Comparison of ENCODE assay signal across 8 cellular contexts in the genomic region with DNA sequence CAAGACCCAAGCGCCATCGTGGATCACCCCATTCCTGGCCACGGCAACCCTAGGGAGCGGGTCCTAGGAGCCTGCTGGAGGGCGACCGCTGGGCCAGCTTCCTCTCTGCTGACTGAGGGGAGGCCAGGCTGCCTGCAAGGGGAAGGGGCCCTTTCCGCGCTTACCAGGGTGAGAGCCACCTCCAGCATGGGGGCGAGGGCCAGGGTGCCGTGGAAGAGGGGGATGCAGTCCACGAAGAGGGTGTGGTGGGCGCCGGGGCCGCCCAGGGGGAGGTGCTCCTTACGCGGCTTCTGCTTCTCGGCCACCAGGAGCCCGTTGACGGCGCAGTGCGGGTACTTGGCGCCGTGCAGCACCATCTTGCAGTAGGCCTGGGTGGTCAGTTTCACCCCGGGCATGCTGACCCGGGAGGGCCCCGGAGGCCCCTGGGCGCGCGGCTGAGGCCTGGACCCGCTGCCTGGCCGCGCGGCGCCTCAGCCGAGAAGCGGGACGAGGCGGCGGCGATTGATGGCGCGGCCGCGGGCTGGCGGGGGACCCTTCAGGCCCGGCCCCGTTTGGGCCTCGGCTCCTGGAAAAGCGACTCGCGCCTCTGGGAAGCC. TPM values are rescaled to one million over a fixed set of nuclear protein-coding genes. Genes with fewer than 3 reads are reported as not detected.
DNase-seq lines count a peak whose midpoint lies in the region; ATAC-seq and TF ChIP-seq lines count a peak whose summit lies in the region.

No MANE protein-coding gene starts in this region.

- H3K27me3 ChIP-seq in CD8-positive, alpha-beta T cell (ENCODE audit: insufficient read depth, low read length): no peaks in the 10 kb centered on the region
- no peaks in the 10 kb centered on the region for H3K27me3 ChIP-seq in aorta (ENCODE audit: control insufficient read depth in 1 of 2, insufficient read depth in 2 of 2, low read length in 1 of 2)

- H3K4me1 ChIP-seq in CD8-positive, alpha-beta T cell (ENCODE audit: insufficient read depth, low read length): peaks cover 33% of the 10 kb centered on the region
- H3K4me1 ChIP-seq in aorta (ENCODE audit: control insufficient read depth in 1 of 2, insufficient read depth in 2 of 2, low read length in 2 of 2): no peaks in the 10 kb centered on the region

- 0 to 1% methylated on average over 33 to 51 of the region's 51 CpGs for WGBS in aorta, 2 donors

- peak in 4 of 7 experiments; percentile 4 to 53 (median 32) for DNase-seq in CD8-positive, alpha-beta T cell
- DNase-seq in activated B cell treated with CpG ODN at 0.5 μM for 24 hours (no peak), epithelial cell of proximal tubule (ENCODE audit: low read depth) (no peak), naive B cell (peak; percentile 28), aorta (peak; percentile 55 to 78), NCI-H128 (lab: John Stamatoyannopoulos, UW; ENCODE audit: unreplicated experiment) (no peak)

- intact Hi-C loops in CD8-positive, alpha-beta T cell (cut with DNase I, micrococcal nuclease): loop anchor here in 1 of 2 experiments (2.0 to 10.0 kb wide), 2 partner anchors 64 to 1294 kb away; partner anchors contain the start of gene MEAK7
- intact Hi-C loops in activated B cell treated with CpG ODN at 0.5 μM for 24 hours (cut with micrococcal nuclease) (loop anchor here (1.0 kb wide), 3 partner anchors 43 to 110 kb away; no protein-coding TSS in a partner anchor), aorta (cut with DNase I) (no loop called here)

- peaks cover 70% of the 10 kb centered on the region for H3K4me1 Mint-ChIP-seq in CD8-positive, alpha-beta T cell (ENCODE audit: low read depth)
- H3K4me1 Mint-ChIP-seq in activated B cell treated with CpG ODN at 0.5 μM for 24 hours: peaks cover 52% of the 10 kb centered on the region
- peaks cover 39 to 56% (median 41%) of the 10 kb centered on the region in 3 donors for H3K4me1 Mint-ChIP-seq in naive B cell

- no peaks in the 10 kb centered on the region for H3K9me3 ChIP-seq in CD8-positive, alpha-beta T cell (ENCODE audit: low read length)
- no peaks in the 10 kb centered on the region for H3K9me3 ChIP-seq in aorta (ENCODE audit: control insufficient read depth, low read length)

- peaks cover 15% of the 10 kb centered on the region for H3K36me3 ChIP-seq in CD8-positive, alpha-beta T cell (ENCODE audit: insufficient read depth, low read length)
- H3K36me3 ChIP-seq in aorta (ENCODE audit: control insufficient read depth in 1 of 2, insufficient read depth in 2 of 2, low read length in 1 of 2): peaks cover 0 to 3% of the 10 kb centered on the region in 2 donors

- H3K27ac Mint-ChIP-seq in CD8-positive, alpha-beta T cell: peak overlapping the region; percentile 97
- H3K27ac Mint-ChIP-seq in activated B cell treated with CpG ODN at 0.5 μM for 24 hours (peak overlapping the region; percentile 84), naive B cell (peak overlapping the region in 5 of 6 donors; percentile 57 to 100 (median 94))

- CTCF ChIA-PET in CD8-positive, alpha-beta T cell (lab: Charles Lee): interaction anchor here (0.7 to 1.0 kb wide), 2 partner anchors 9 to 23 kb away, joined by 3 to 4 read pairs; no protein-coding TSS in a partner anchor
- CTCF ChIA-PET in activated B cell treated with CpG ODN at 0.5 μM for 24 hours (lab: Charles Lee): no interaction called here

- H3K4me3 ChIP-seq in CD8-positive, alpha-beta T cell (ENCODE audit: low read depth, low read length): peak overlapping the region; percentile 87
- H3K4me3 ChIP-seq in epithelial cell of proximal tubule (ENCODE audit: low read depth, low read length) (peak overlapping the region; percentile 97), aorta (ENCODE audit: low read length in 2 of 2) (peak overlapping the region; percentile 68 to 89)

- no peak for TF ChIP-seq CTCF in CD8-positive, alpha-beta T cell (IDR thresholded peaks at IDR 0.05)
- TF ChIP-seq CTCF in activated B cell treated with CpG ODN at 0.5 μM for 24 hours (IDR thresholded peaks at IDR 0.05) (no peak), epithelial cell of proximal tubule (conservative IDR thresholded peaks at IDR 0.05; ENCODE audit: low read depth, low read length) (no peak)

- no peaks in the 10 kb centered on the region for H3K27me3 Mint-ChIP-seq in CD8-positive, alpha-beta T cell (ENCODE audit: low read depth)
- H3K27me3 Mint-ChIP-seq in activated B cell treated with CpG ODN at 0.5 μM for 24 hours (no peaks in the 10 kb centered on the region), naive B cell (no peaks in the 10 kb centered on the region)

- H3K36me3 Mint-ChIP-seq in CD8-positive, alpha-beta T cell: peaks cover 72% of the 10 kb centered on the region
- H3K36me3 Mint-ChIP-seq in activated B cell treated with CpG ODN at 0.5 μM for 24 hours (ENCODE audit: low read depth) (peaks cover 68% of the 10 kb centered on the region), naive B cell (peaks cover 15 to 29% of the 10 kb centered on the region in 2 donors)

- H3K9me3 Mint-ChIP-seq in CD8-positive, alpha-beta T cell: no peaks in the 10 kb centered on the region
- no peaks in the 10 kb centered on the region for H3K9me3 Mint-ChIP-seq in activated B cell treated with CpG ODN at 0.5 μM for 24 hours
- no peaks in the 10 kb centered on the region for H3K9me3 Mint-ChIP-seq in naive B cell

- H3K4me3 Mint-ChIP-seq in CD8-positive, alpha-beta T cell: peak overlapping the region; percentile 89
- H3K4me3 Mint-ChIP-seq in activated B cell treated with CpG ODN at 0.5 μM for 24 hours (peak overlapping the region; percentile 90), naive B cell (peak overlapping the region; percentile 89 to 97 (median 92))

- peak; percentile 35 for ATAC-seq in CD8-positive, alpha-beta T cell
- ATAC-seq in GM19438 (IDR thresholded peaks at IDR 0.05; ENCODE audit: low read depth, unreplicated experiment) (peak; percentile 12), HG03558 (IDR thresholded peaks at IDR 0.05; ENCODE audit: extremely low read depth, unreplicated experiment) (peak; percentile 16), activated B cell treated with CpG ODN at 0.5 μM for 24 hours (ENCODE audit: low read depth) (peak; percentile 19), naive B cell (ENCODE audit: low read depth in 2 of 2) (peak; percentile 12 to 13), aorta (ENCODE audit: low FRiP score) (peak; percentile 14)

- peak overlapping the region; percentile 92 for H3K27ac ChIP-seq in CD8-positive, alpha-beta T cell (ENCODE audit: low read depth, low read length)
- no peak overlapping the region for H3K27ac ChIP-seq in aorta (ENCODE audit: low read depth in 1 of 2, low read length in 2 of 2)

- POLR2A ChIA-PET in CD8-positive, alpha-beta T cell (lab: Charles Lee): no interaction called here
- POLR2A ChIA-PET in activated B cell treated with CpG ODN at 0.5 μM for 24 hours (lab: Charles Lee): interaction anchor here (0.8 to 1.6 kb wide), 4 partner anchors 43 to 1692 kb away, joined by 3 to 4 read pairs (median 4); no protein-coding TSS in a partner anchor

RNA-seq across cellular contexts. Expression of gene EMC8, which starts 0.3 kb away (rescaled TPM):
- total RNA-seq in CD8-positive, alpha-beta T cell: 10 to 100 TPM; 56.0 to 56.2 TPM
- total RNA-seq in activated B cell treated with CpG ODN at 0.5 μM for 24 hours (27.8 and 29.0 TPM in 2 replicates), epithelial cell of proximal tubule (45.9 and 62.9 TPM in 2 replicates), aorta (10 to 100 TPM; 18.7 to 19.2 TPM)
- polyA plus RNA-seq in naive B cell (ENCODE audit: low read depth in 6 of 6) (10 to 100 TPM; 18.8 to 27.7 (median 21.5) TPM), aorta (10 to 100 TPM; 14.5 to 23.0 TPM)

RNA-seq across cellular contexts. Expression of gene COX4I1, which starts 0.5 kb away (rescaled TPM):
- total RNA-seq in CD8-positive, alpha-beta T cell: 100 to 1,000 TPM; 876 to 878 TPM
- total RNA-seq in activated B cell treated with CpG ODN at 0.5 μM for 24 hours (578 TPM in 2 replicates), epithelial cell of proximal tubule (620 and 824 TPM in 2 replicates), aorta (100 to 1,000 TPM; 245 to 289 TPM)
- polyA plus RNA-seq in naive B cell (ENCODE audit: low read depth in 6 of 6) (1,000 to 10,000 TPM in 5 of 6 donors, 100 to 1,000 TPM in 1; 943 to 1,321 (median 1,168) TPM), aorta (1,000 to 10,000 TPM in 1 of 2 donors, 100 to 1,000 TPM in 1; 549 to 1,007 TPM)

RNA-seq across cellular contexts. Expression of gene C16orf74, which starts 48.1 kb away (rescaled TPM):
- 1 to 10 TPM; 2.3 to 3.5 TPM for total RNA-seq in CD8-positive, alpha-beta T cell
- total RNA-seq in activated B cell treated with CpG ODN at 0.5 μM for 24 hours (16.1 and 18.3 TPM in 2 replicates), epithelial cell of proximal tubule (8.2 and 12.2 TPM in 2 replicates), aorta (under 1 TPM in 1 of 2 donors, not detected in 1; 0.87 TPM)
- polyA plus RNA-seq in naive B cell (ENCODE audit: low read depth in 6 of 6) (100 to 1,000 TPM; 106 to 243 (median 143) TPM), aorta (not detected)

Comparison
In these comparisons a context has a peak if more than half of its experiments do, and no peak if none do; other contexts are left out.
1. DNase-seq: peak in CD8-positive, alpha-beta T cell (4 of 7), naive B cell (single experiment) and aorta (2 of 2); none in activated B cell treated with CpG ODN at 0.5 μM for 24 hours (single experiment), epithelial cell of proximal tubule (single experiment) and NCI-H128 (single experiment).
2. Peak in every context shown above with its lines, with median percentiles within 50 percentile points of each other: ATAC-seq, H3K4me3 ChIP-seq, H3K27ac Mint-ChIP-seq and H3K4me3 Mint-ChIP-seq.